Comparison of ENCODE assay signal across 35 cellular contexts in the genomic region with DNA sequence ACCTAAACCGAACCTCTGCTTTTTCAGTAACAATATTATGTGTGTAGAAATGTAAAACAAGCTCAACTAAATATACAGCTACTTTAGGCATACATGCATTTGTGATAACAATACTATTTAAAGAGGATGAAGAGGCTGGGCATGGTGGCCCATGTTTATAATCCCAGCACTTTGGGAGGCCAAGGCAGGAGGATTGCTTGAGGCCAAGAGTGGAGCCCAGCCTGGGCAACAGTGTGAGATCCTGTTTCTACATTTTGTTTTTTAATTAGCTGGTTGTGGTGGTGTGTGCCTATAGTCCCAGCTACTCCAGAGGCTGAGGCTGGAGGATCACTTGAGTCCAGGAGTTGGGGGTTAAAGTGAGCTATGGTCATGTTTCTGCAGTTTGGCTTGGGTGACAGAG.
"Had no signal": no experiment of that assay in that cellular context is flagged by ENCODE, and none has a peak within 500 bp of the region (broad histone marks: within the 10 kb centered on the region; RNA-seq: fewer than 3 reads in every experiment).

No MANE protein-coding gene starts in this region.

- H3K36me3 ChIP-seq: MG63 had no signal

- H3K27me3 ChIP-seq: MG63 had no signal

- H3K4me3 ChIP-seq: MG63 had no signal

- H3K9me3 ChIP-seq: MG63 had no signal

- DNase-seq: Kasumi-1, MG63, MM.1S, MV-4-11, NCI-H1048, NCI-H1092, NCI-H1092 treated with DMSO at 0.1 percent for 48 hours, NCI-H1105, NCI-H1105 treated with DMSO at 0.1 percent for 48 hours, NCI-H1417, NCI-H1417 treated with DMSO at 0.1 percent for 48 hours, NCI-H1436, NCI-H1436 treated with DMSO at 0.1 percent for 48 hours, NCI-H146, NCI-H1694, NCI-H1694 treated with DMSO at 0.1 percent for 48 hours, NCI-H187, NCI-H187 treated with DMSO at 0.1 percent for 48 hours, NCI-H1930, NCI-H2029, NCI-H2029 treated with DMSO at 0.1 percent for 48 hours, NCI-H2081, NCI-H2081 treated with DMSO at 0.1 percent for 48 hours, NCI-H2107, NCI-H2171, NCI-H2171 treated with DMSO at 0.1 percent for 48 hours, NCI-H2227 treated with DMSO at 0.1 percent for 48 hours, NCI-H226, NCI-H345, NCI-H446, NCI-H446 treated with DMSO at 0.1 percent for 48 hours, NCI-H510A, NCI-H510A treated with DMSO at 0.1 percent for 48 hours, NCI-H524, NCI-H524 treated with DMSO at 0.1 percent for 48 hours had no signal
